Comparison of ENCODE assay signal across 37 cellular contexts in the genomic region with DNA sequence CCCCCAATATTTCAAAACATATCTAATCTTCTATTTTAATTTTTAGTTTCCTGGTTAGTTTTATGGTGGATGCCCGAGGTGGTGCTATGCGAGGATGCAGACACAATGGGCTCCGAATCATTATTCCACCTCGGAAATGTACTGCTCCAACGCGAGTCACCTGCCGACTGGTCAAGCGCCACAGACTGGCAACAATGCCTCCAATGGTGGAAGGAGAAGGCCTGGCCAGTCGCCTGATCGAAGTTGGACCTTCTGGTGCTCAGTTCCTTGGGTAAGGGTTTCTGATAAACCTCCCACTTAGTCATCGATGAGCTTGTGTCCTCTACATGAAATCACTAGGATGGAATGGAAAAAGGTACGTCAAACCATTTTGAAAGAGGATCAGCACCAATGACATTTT.
DNase-seq lines count a peak whose midpoint lies in the region; ATAC-seq, FAIRE-seq and TF ChIP-seq lines count a peak whose summit lies in the region.
"Had no signal": no experiment of that assay in that cellular context is flagged by ENCODE, and none has a peak within 500 bp of the region (broad histone marks: within the 10 kb centered on the region; RNA-seq: fewer than 3 reads in every experiment).

No MANE protein-coding gene starts in this region.

- no peaks in the 10 kb centered on the region for H3K9me2 ChIP-seq in OCI-LY7 (ENCODE audit: insufficient read depth, low read length)

- TF ChIP-seq RAD21 in IMR-90 (IDR thresholded peaks at IDR 0.05; ENCODE audit: low read length) (no peak), H1 (IDR thresholded peaks at IDR 0.05 in 1 of 2, conservative IDR thresholded peaks at IDR 0.05 in 1 of 2; ENCODE audit: low read depth in 2 of 2, low read length in 2 of 2) (no peak)

- no peak overlapping the region for H3K56ac ChIP-seq in IMR-90 (ENCODE audit: extremely low read depth, insufficient read depth, low read length)
- H3K56ac ChIP-seq in H1 (replicated peaks; ENCODE audit: insufficient read length, low read depth, low read length) = no peak overlapping the region

- H3K9me1 ChIP-seq in IMR-90 (ENCODE audit: insufficient read depth, low read length) = no peaks in the 10 kb centered on the region

- DNase-seq in GM12891 (ENCODE audit: insufficient read length, low spot score) (no peak), IMR-90 (no peak), H1 (ENCODE audit: low read depth in 1 of 2, low spot score in 2 of 2) (no peak), neuronal stem cell (ENCODE audit: low spot score) (no peak), OCI-LY7 (ENCODE audit: low spot score) (no peak), HCEC 1CT (no peak), suprapubic skin (ENCODE audit: low spot score in 2 of 2) (no peak)
- no peak for DNase-seq in activated naive CD8-positive, alpha-beta T cell treated with anti-CD3 and anti-CD28 coated beads, Interleukin-2, amount 50 U/mL, for 24 hours
- DNase-seq: 8988T; ACHN; AML-193; BE2C; C1 segment of cervical spinal cord; Caco-2; Calu3; CD4-positive, alpha-beta memory T cell; CD4-positive, alpha-beta T cell; CD4-positive, CD25-positive, alpha-beta regulatory T cell; CD8-positive, alpha-beta memory T cell; CD8-positive, alpha-beta T cell; COR-L47; DMS 273 treated with DMSO at 0.1 percent for 48 hours; DMS153; DMS53; DMS79; DMS79 treated with DMSO at 0.1 percent for 48 hours; DND-41; EL had no signal

- no peaks in the 10 kb centered on the region for H3K4me1 Mint-ChIP-seq in activated naive CD8-positive, alpha-beta T cell treated with anti-CD3 and anti-CD28 coated beads, Interleukin-2, amount 50 U/mL, for 24 hours
- H3K4me1 Mint-ChIP-seq: B cell; CD14-positive monocyte; CD4-positive, alpha-beta memory T cell; CD4-positive, CD25-positive, alpha-beta regulatory T cell; CD8-positive, alpha-beta memory T cell had no signal

- no TSS peak for BruUV-seq in IMR-90 (replicated peaks; lab: Mats Ljungman, UMichigan)
- no TSS peak for BruUV-seq in OCI-LY7 (replicated peaks; lab: Mats Ljungman, UMichigan)

- CTCF ChIA-PET in IMR-90 (lab: Yijun Ruan, JAX) (interaction anchor here (1.0 kb wide), 1 partner anchor 9 kb away, joined by 4 read pairs; no protein-coding TSS in a partner anchor), H1 (lab: Charles Lee; ENCODE audit: partially characterized antibody) (interaction anchor here (1.1 to 2.0 kb wide), 4 partner anchors 9 to 37 kb away, joined by 3 to 4 read pairs (median 4); no protein-coding TSS in a partner anchor), OCI-LY7 (lab: Charles Lee; ENCODE audit: unreplicated experiment) (no interaction called here)

- no peak overlapping the region for H2BK20ac ChIP-seq in IMR-90 (ENCODE audit: low read depth, low read length)
- no peak overlapping the region for H2BK20ac ChIP-seq in H1 (ENCODE audit: low read length)

- H2AFZ ChIP-seq in IMR-90 (replicated peaks; ENCODE audit: low read length, poor library complexity) (no peak overlapping the region), H1 (ENCODE audit: low read length) (no peak overlapping the region), neuronal stem cell (ENCODE audit: low read length) (no peak overlapping the region), OCI-LY7 (ENCODE audit: low read length) (no peak overlapping the region)

- H3K27ac ChIP-seq in IMR-90 (ENCODE audit: insufficient read depth, low read length) = no peak overlapping the region
- H3K27ac ChIP-seq in H1 (ENCODE audit: low read depth, low read length) = no peak overlapping the region
- no peak overlapping the region for H3K27ac ChIP-seq in neuronal stem cell (replicated peaks; ENCODE audit: low read length)
- H3K27ac ChIP-seq in OCI-LY7 (ENCODE audit: low read depth, low read length, poor library complexity, severe bottlenecking) = no peak overlapping the region
- no peak overlapping the region for H3K27ac ChIP-seq in suprapubic skin
- H3K27ac ChIP-seq: 22Rv1; A549; BLaER1; BLaER1 treated with 17β-estradiol and CSF1 and Interleukin-3, amounts not matched to agents 10 nM and 100 nM; C4-2B had no signal

- H3K14ac ChIP-seq in IMR-90 (replicated peaks; ENCODE audit: low read depth, low read length) (no peak overlapping the region), H1 (ENCODE audit: insufficient read length) (no peak overlapping the region), neuronal stem cell (ENCODE audit: low read length) (no peak overlapping the region)

- H3K36me3 Mint-ChIP-seq in activated naive CD8-positive, alpha-beta T cell treated with anti-CD3 and anti-CD28 coated beads, Interleukin-2, amount 50 U/mL, for 24 hours (ENCODE audit: low read depth) = no peaks in the 10 kb centered on the region
- H3K36me3 Mint-ChIP-seq: CD14-positive monocyte; CD4-positive, alpha-beta memory T cell; CD4-positive, CD25-positive, alpha-beta regulatory T cell; CD8-positive, alpha-beta memory T cell; CD8-positive, alpha-beta T cell had no signal

- H3K79me2 ChIP-seq in H1 (ENCODE audit: control insufficient read depth in 1 of 2, insufficient read depth in 2 of 2, low read length in 2 of 2) = no peaks in the 10 kb centered on the region
- H3K79me2 ChIP-seq in OCI-LY7 (ENCODE audit: insufficient read depth, low read depth, low read length) = no peaks in the 10 kb centered on the region

- H3K4me3 Mint-ChIP-seq in activated naive CD8-positive, alpha-beta T cell treated with anti-CD3 and anti-CD28 coated beads, Interleukin-2, amount 50 U/mL, for 24 hours = no peak overlapping the region
- H3K4me3 Mint-ChIP-seq: B cell; CD14-positive monocyte; CD4-positive, alpha-beta memory T cell; CD4-positive, alpha-beta T cell; CD4-positive, CD25-positive, alpha-beta regulatory T cell; CD8-positive, alpha-beta memory T cell; CD8-positive, alpha-beta T cell had no signal

- peaks cover 11% of the 10 kb centered on the region for H3K27me3 Mint-ChIP-seq in activated naive CD8-positive, alpha-beta T cell treated with anti-CD3 and anti-CD28 coated beads, Interleukin-2, amount 50 U/mL, for 24 hours
- H3K27me3 Mint-ChIP-seq: CD4-positive, alpha-beta memory T cell had no signal

- H2BK12ac ChIP-seq in H1 (ENCODE audit: low read depth, low read length) (no peak overlapping the region), neuronal stem cell (ENCODE audit: low read length) (no peak overlapping the region)

- H3K23ac ChIP-seq in IMR-90 (ENCODE audit: low read depth, low read length) (no peak overlapping the region), H1 (ENCODE audit: insufficient read length) (no peak overlapping the region), neuronal stem cell (ENCODE audit: low read depth, low read length, poor library complexity) (no peak overlapping the region)

- no peak overlapping the region for H4K91ac ChIP-seq in IMR-90 (ENCODE audit: insufficient read depth, low read depth, low read length)
- no peak overlapping the region for H4K91ac ChIP-seq in H1 (replicated peaks; ENCODE audit: insufficient read length, low read length)
- H4K91ac ChIP-seq in neuronal stem cell (ENCODE audit: low read depth, low read length, poor library complexity) = no peak overlapping the region

- no peak overlapping the region for H3K9ac ChIP-seq in IMR-90 (ENCODE audit: low read depth, low read length)
- no peak overlapping the region for H3K9ac ChIP-seq in H1 (replicated peaks in 1 of 4; ENCODE audit: extremely low read depth in 1 of 4, low read depth in 3 of 4, low read length in 3 of 4)
- H3K9ac ChIP-seq in neuronal stem cell (ENCODE audit: low read depth, low read length, poor library complexity) = no peak overlapping the region
- H3K9ac ChIP-seq: BLaER1; BLaER1 treated with 17β-estradiol and CSF1 and Interleukin-3, amounts not matched to agents 10 nM and 100 nM had no signal

- H3K27me3 ChIP-seq in IMR-90 (ENCODE audit: control insufficient read depth, insufficient read depth, low read length) (no peaks in the 10 kb centered on the region; the same call in 1 of the 2 replicates), H1 (replicated peaks in 1 of 4; ENCODE audit: control insufficient read depth in 3 of 4, extremely low read depth in 1 of 4, insufficient read depth in 3 of 4, low read length in 3 of 4) (no peaks in the 10 kb centered on the region), neuronal stem cell (ENCODE audit: control insufficient read depth in 3 of 3, insufficient read depth in 3 of 3, low read depth in 1 of 3, low read length in 3 of 3) (no peaks in the 10 kb centered on the region), suprapubic skin (no peaks in the 10 kb centered on the region)
- H3K27me3 ChIP-seq: BE2C; BLaER1; BLaER1 treated with 17β-estradiol and CSF1 and Interleukin-3, amounts not matched to agents 10 nM and 100 nM had no signal

- H3K4me1 ChIP-seq in IMR-90 (ENCODE audit: control insufficient read depth, insufficient read depth, low read length) (no peaks in the 10 kb centered on the region), H1 (replicated peaks in 1 of 4; ENCODE audit: control insufficient read depth in 3 of 4, insufficient read depth in 4 of 4, low read length in 3 of 4) (peaks cover 0 to 6% (median 3%) of the 10 kb centered on the region in 4 experiments; a peak in 5 of 7 replicates), neuronal stem cell (ENCODE audit: control insufficient read depth in 2 of 2, insufficient read depth in 1 of 2, low read depth in 1 of 2, low read length in 2 of 2) (peaks cover 2 to 3% of the 10 kb centered on the region in 2 donors), OCI-LY7 (ENCODE audit: insufficient read depth, low read length, poor library complexity, severe bottlenecking) (no peaks in the 10 kb centered on the region), suprapubic skin (no peaks in the 10 kb centered on the region)
- H3K4me1 ChIP-seq: A549; BE2C; BLaER1; BLaER1 treated with 17β-estradiol and CSF1 and Interleukin-3, amounts not matched to agents 10 nM and 100 nM had no signal

- ATAC-seq in IMR-90 (ENCODE audit: low read depth) = no peak
- ATAC-seq in activated naive CD8-positive, alpha-beta T cell treated with anti-CD3 and anti-CD28 coated beads, Interleukin-2, amount 50 U/mL, for 24 hours = no peak
- ATAC-seq: A549; CD8-positive, alpha-beta T cell had no signal

- TF ChIP-seq EP300 in H1 (IDR thresholded peaks at IDR 0.05; ENCODE audit: borderline replicate concordance in 1 of 2, low read depth in 2 of 2, low read length in 2 of 2) (no peak), suprapubic skin (IDR thresholded peaks at IDR 0.05) (no peak)

- H3K4ac ChIP-seq in IMR-90 (ENCODE audit: low read depth, low read length) (no peak overlapping the region), H1 (replicated peaks; ENCODE audit: insufficient read length, low read depth, low read length) (no peak overlapping the region), neuronal stem cell (ENCODE audit: low read length) (no peak overlapping the region)

- no peak overlapping the region for H2BK120ac ChIP-seq in IMR-90 (ENCODE audit: low read depth, low read length)
- H2BK120ac ChIP-seq in H1 (replicated peaks; ENCODE audit: low read depth, low read length) = no peak overlapping the region
- no peak overlapping the region for H2BK120ac ChIP-seq in neuronal stem cell (ENCODE audit: low read depth, low read length)

- POLR2A ChIA-PET in IMR-90 (lab: Charles Lee; ENCODE audit: unreplicated experiment) = no interaction called here
- POLR2A ChIA-PET in H1 (lab: Charles Lee; ENCODE audit: partially characterized antibody) = no interaction called here
- POLR2A ChIA-PET in OCI-LY7 (lab: Charles Lee) = interaction anchor here (0.7 kb wide), 2 partner anchors 27 to 29 kb away, joined by 3 read pairs; no protein-coding TSS in a partner anchor

- H4K8ac ChIP-seq in IMR-90 (ENCODE audit: low read depth in 2 of 2, low read length in 2 of 2) = no peak overlapping the region
- no peak overlapping the region for H4K8ac ChIP-seq in H1 (ENCODE audit: extremely low read depth, insufficient read depth, low read length)
- H4K8ac ChIP-seq in neuronal stem cell (ENCODE audit: low read depth, low read length) = peak overlapping the region; percentile 75

- no peaks in the 10 kb centered on the region for H3K9me3 Mint-ChIP-seq in activated naive CD8-positive, alpha-beta T cell treated with anti-CD3 and anti-CD28 coated beads, Interleukin-2, amount 50 U/mL, for 24 hours
- H3K9me3 Mint-ChIP-seq: CD4-positive, alpha-beta memory T cell; CD4-positive, alpha-beta T cell; CD4-positive, CD25-positive, alpha-beta regulatory T cell; CD8-positive, alpha-beta memory T cell; CD8-positive, alpha-beta T cell had no signal

- no peak overlapping the region for H3K27ac Mint-ChIP-seq in activated naive CD8-positive, alpha-beta T cell treated with anti-CD3 and anti-CD28 coated beads, Interleukin-2, amount 50 U/mL, for 24 hours
- H3K27ac Mint-ChIP-seq: B cell; CD14-positive monocyte; CD4-positive, alpha-beta memory T cell; CD4-positive, alpha-beta T cell; CD4-positive, CD25-positive, alpha-beta regulatory T cell; CD8-positive, alpha-beta memory T cell; CD8-positive, alpha-beta T cell had no signal

- TF ChIP-seq POLR2A in GM12891 (IDR thresholded peaks at IDR 0.05; ENCODE audit: low read depth, low read length) (no peak), IMR-90 (IDR thresholded peaks at IDR 0.05; ENCODE audit: low read depth, low read length) (no peak), H1 (IDR thresholded peaks at IDR 0.05; ENCODE audit: control extremely low read depth in 1 of 2, low read depth in 2 of 2, low read length in 2 of 2) (no peak), suprapubic skin (IDR thresholded peaks at IDR 0.05) (no peak)

- H3K79me1 ChIP-seq in IMR-90 (ENCODE audit: low read depth in 1 of 2, low read length in 2 of 2) = no peaks in the 10 kb centered on the region
- H3K79me1 ChIP-seq in H1 (ENCODE audit: low read depth, low read length) = no peaks in the 10 kb centered on the region
- H3K79me1 ChIP-seq in neuronal stem cell (ENCODE audit: low read depth, low read length) = no peaks in the 10 kb centered on the region

- intact Hi-C loops in IMR-90 (cut with micrococcal nuclease) = no loop called here
- intact Hi-C loops in OCI-LY7 (cut with micrococcal nuclease; ENCODE audit: unreplicated experiment) = no loop called here

- no peak overlapping the region for H3K4me3 ChIP-seq in IMR-90 (ENCODE audit: insufficient read depth, low read depth, low read length)
- no peak overlapping the region for H3K4me3 ChIP-seq in H1 (ENCODE audit: extremely low read depth in 1 of 4, insufficient read depth in 2 of 4, low read depth in 3 of 4, low read length in 4 of 4)
- no peak overlapping the region for H3K4me3 ChIP-seq in neuronal stem cell (ENCODE audit: low read length in 2 of 2)
- H3K4me3 ChIP-seq in OCI-LY7 (ENCODE audit: low read depth, low read length, poor library complexity, severe bottlenecking) = no peak overlapping the region
- no peak overlapping the region for H3K4me3 ChIP-seq in suprapubic skin
- H3K4me3 ChIP-seq: A549; BLaER1; BLaER1 treated with 17β-estradiol and CSF1 and Interleukin-3, amounts not matched to agents 10 nM and 100 nM had no signal

- dilution Hi-C loops in IMR-90 (cut with HindIII; ENCODE audit: low sequenced_read_pairs, unreplicated experiment) = no loop called here

- 95% methylated on average over 6 of the region's 12 CpGs; no CpG with 5 or more reads in 1 of the 2 experiments for WGBS in IMR-90 (ENCODE audit: extremely low coverage in 2 of 2, insufficient read length in 1 of 2), 2 experiments
- 95% methylated on average over 12 of the region's 12 CpGs; no CpG with 5 or more reads in 1 of the 2 experiments for WGBS in H1 (ENCODE audit: extremely low coverage in 1 of 2, insufficient coverage in 1 of 2, insufficient read length in 1 of 2, insufficient replicate concordance in 2 of 2, low coverage in 1 of 2, low lambda C conversion rate in 2 of 2, missing lambda C conversion rate in 1 of 2), 2 experiments
- no CpG with 5 or more reads among the region's 12 CpGs for WGBS in neuronal stem cell (ENCODE audit: extremely low coverage in 2 of 2, insufficient read length in 2 of 2, insufficient replicate concordance in 1 of 2), 2 donors
- 93% methylated on average over 12 of the region's 12 CpGs for WGBS in suprapubic skin

- FAIRE-seq in GM12891 (lab: Jason Lieb, UNC) (peak; percentile 33), H1 (lab: Jason Lieb, UNC) (peak; percentile 32)
- FAIRE-seq: A204.1, A549, D721Med had no signal

- no peak overlapping the region for H2BK5ac ChIP-seq in IMR-90 (ENCODE audit: low read depth, low read length, poor library complexity, severe bottlenecking)
- H2BK5ac ChIP-seq in H1 (ENCODE audit: low read depth, low read length) = no peak overlapping the region
- H2BK5ac ChIP-seq in neuronal stem cell (ENCODE audit: low read length) = no peak overlapping the region

- peak overlapping the region; percentile 75 for H2AK9ac ChIP-seq in IMR-90 (replicated peaks; ENCODE audit: low read depth, low read length, poor library complexity)

- no peaks in the 10 kb centered on the region for H3K23me2 ChIP-seq in H1 (ENCODE audit: low read depth, low read length)

- in situ Hi-C loops in IMR-90 (cut with MboI; ENCODE audit: low sequenced_read_pairs) = no loop called here

- H2AK5ac ChIP-seq in IMR-90 (ENCODE audit: low read depth, low read length) (no peak overlapping the region), H1 (ENCODE audit: low read depth, low read length) (no peak overlapping the region), neuronal stem cell (ENCODE audit: low read depth, low read length) (no peak overlapping the region)

- H4K5ac ChIP-seq in IMR-90 (ENCODE audit: low read depth, low read length) (no peak overlapping the region), H1 (ENCODE audit: insufficient read length, low read depth, low read length) (no peak overlapping the region)

- H3K9me3 ChIP-seq in IMR-90 (ENCODE audit: control insufficient read depth, insufficient read depth, low read length) (no peaks in the 10 kb centered on the region), H1 (ENCODE audit: insufficient read depth in 2 of 2, low read depth in 1 of 2, low read length in 1 of 2) (no peaks in the 10 kb centered on the region), neuronal stem cell (replicated peaks in 1 of 2; ENCODE audit: control insufficient read depth in 2 of 2, insufficient read depth in 1 of 2, low read depth in 1 of 2, low read length in 2 of 2) (no peaks in the 10 kb centered on the region), OCI-LY7 (ENCODE audit: low read length) (no peaks in the 10 kb centered on the region), suprapubic skin (no peaks in the 10 kb centered on the region)
- H3K9me3 ChIP-seq: A549; BE2C; BLaER1; BLaER1 treated with 17β-estradiol and CSF1 and Interleukin-3, amounts not matched to agents 10 nM and 100 nM; Caco-2 had no signal

- H3K4me2 ChIP-seq in IMR-90 (ENCODE audit: low read depth, low read length) = no peak overlapping the region
- no peak overlapping the region for H3K4me2 ChIP-seq in H1 (ENCODE audit: insufficient read depth in 1 of 2, low read depth in 2 of 2, low read length in 2 of 2)
- H3K4me2 ChIP-seq in neuronal stem cell (ENCODE audit: insufficient read depth, low read length, poor library complexity, severe bottlenecking) = no peak overlapping the region
- no peak overlapping the region for H3K4me2 ChIP-seq in OCI-LY7 (ENCODE audit: low read length)
- H3K4me2 ChIP-seq: A549; BLaER1; BLaER1 treated with 17β-estradiol and CSF1 and Interleukin-3, amounts not matched to agents 10 nM and 100 nM had no signal

- H3K18ac ChIP-seq in IMR-90 (ENCODE audit: low read depth, low read length) (no peak overlapping the region), H1 (ENCODE audit: extremely low read depth, low read length) (no peak overlapping the region), neuronal stem cell (ENCODE audit: low read length) (no peak overlapping the region)

- H4K20me1 ChIP-seq in IMR-90 (ENCODE audit: insufficient read depth, low read length) (no peaks in the 10 kb centered on the region), H1 (replicated peaks in 1 of 2; ENCODE audit: control insufficient read depth in 1 of 2, insufficient read depth in 2 of 2, low read length in 2 of 2) (no peaks in the 10 kb centered on the region), OCI-LY7 (ENCODE audit: insufficient read depth, low read length) (no peaks in the 10 kb centered on the region)
- H4K20me1 ChIP-seq: BLaER1; BLaER1 treated with 17β-estradiol and CSF1 and Interleukin-3, amounts not matched to agents 10 nM and 100 nM had no signal

- TF ChIP-seq CTCF in IMR-90 (conservative IDR thresholded peaks at IDR 0.05; ENCODE audit: low read depth, low read length) (no peak), H1 (IDR thresholded peaks at IDR 0.05; ENCODE audit: control extremely low read depth in 1 of 3, insufficient read depth in 1 of 3, low read depth in 1 of 3, low read length in 3 of 3) (no peak), OCI-LY7 (conservative IDR thresholded peaks at IDR 0.05; ENCODE audit: low read length) (no peak), suprapubic skin (IDR thresholded peaks at IDR 0.05) (no peak)

- H3K36me3 ChIP-seq in IMR-90 (ENCODE audit: control insufficient read depth, insufficient read depth, low read length) = no peaks in the 10 kb centered on the region
- peaks cover 3 to 35% (median 15%) of the 10 kb centered on the region in 4 experiments; a peak in 6 of 8 replicates for H3K36me3 ChIP-seq in H1 (ENCODE audit: control insufficient read depth in 2 of 4, insufficient read depth in 4 of 4, low read length in 3 of 4)
- H3K36me3 ChIP-seq in neuronal stem cell (replicated peaks in 1 of 2; ENCODE audit: control insufficient read depth in 2 of 2, insufficient read depth in 2 of 2, low read length in 2 of 2) = peaks cover 0 to 1% of the 10 kb centered on the region in 2 donors
- H3K36me3 ChIP-seq in OCI-LY7 (ENCODE audit: insufficient read depth, low read length) = no peaks in the 10 kb centered on the region
- peaks cover 3% of the 10 kb centered on the region for H3K36me3 ChIP-seq in suprapubic skin
- H3K36me3 ChIP-seq: BLaER1; BLaER1 treated with 17β-estradiol and CSF1 and Interleukin-3, amounts not matched to agents 10 nM and 100 nM had no signal

- no peak overlapping the region for H2BK15ac ChIP-seq in IMR-90 (ENCODE audit: low read depth, low read length)
- no peak overlapping the region for H2BK15ac ChIP-seq in H1 (ENCODE audit: low read length)
- H2BK15ac ChIP-seq in neuronal stem cell (ENCODE audit: low read length) = no peak overlapping the region
